ENCODE assay signal across 17 cellular contexts in the genomic region with DNA sequence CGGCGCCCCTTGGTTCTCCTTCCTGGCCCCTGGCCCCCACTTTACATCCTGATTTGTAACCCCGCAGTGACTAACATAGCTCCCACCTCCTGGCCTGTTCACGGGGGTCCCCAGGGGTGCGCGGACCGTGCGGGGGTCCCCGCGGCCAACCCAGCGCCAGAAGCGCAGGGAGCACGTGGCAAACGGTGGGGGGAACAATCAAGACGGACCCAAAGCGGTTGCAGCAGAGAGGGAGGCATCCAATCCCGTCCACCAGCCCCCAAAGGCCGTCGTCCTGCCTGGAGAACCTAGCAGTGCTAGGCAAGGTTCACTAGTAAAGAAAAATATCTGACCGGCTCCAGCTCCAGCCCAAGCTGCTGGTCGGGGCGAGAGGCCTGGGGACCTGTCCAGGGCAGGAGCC.
DNase-seq lines count a peak whose midpoint lies in the region; ATAC-seq and TF ChIP-seq lines count a peak whose summit lies in the region.
"Had no signal": no experiment of that assay in that cellular context is flagged by ENCODE, and none has a peak within 500 bp of the region (broad histone marks: within the 10 kb centered on the region; RNA-seq: fewer than 3 reads in every experiment).

No MANE protein-coding gene starts in this region.

- TF ChIP-seq POLR2A in gastrocnemius medialis (IDR thresholded peaks at IDR 0.05) (no peak), body of pancreas (IDR thresholded peaks at IDR 0.05) (no peak)

- H3K9me3 ChIP-seq in right cardiac atrium (ENCODE audit: control insufficient read depth, low read length) (no peaks in the 10 kb centered on the region), gastrocnemius medialis (no peaks in the 10 kb centered on the region), body of pancreas (no peaks in the 10 kb centered on the region)
- H3K9me3 ChIP-seq: HAP-1 had no signal

- ATAC-seq in Right ventricle myocardium superior (ENCODE audit: poor library complexity): peak; percentile 9
- ATAC-seq in right cardiac atrium: peak; percentile 8 to 12
- ATAC-seq in gastrocnemius medialis: no peak
- no peak for ATAC-seq in body of pancreas

- intact Hi-C loops in Right ventricle myocardium superior (cut with DNase I): no loop called here
- intact Hi-C loops in cardiac septum (cut with DNase I): no loop called here
- intact Hi-C loops in right cardiac atrium (cut with DNase I): no loop called here
- intact Hi-C loops in gastrocnemius medialis (cut with DNase I; ENCODE audit: low total_unique reads): no loop called here
- intact Hi-C loops in body of pancreas (cut with DNase I): no loop called here

- in situ Hi-C loops in gastrocnemius medialis (cut with MboI; ENCODE audit: low sequenced_read_pairs in 4 of 4): no loop called here

- H3K27ac ChIP-seq in right cardiac atrium (ENCODE audit: low read length) (no peak overlapping the region), gastrocnemius medialis (peak overlapping the region; percentile 53 to 63 (median 58)), body of pancreas (peak overlapping the region in 2 of 4 donors; percentile 21 to 49)

- TF ChIP-seq CTCF in gastrocnemius medialis (IDR thresholded peaks at IDR 0.05 in 4 of 5, conservative IDR thresholded peaks at IDR 0.05 in 1 of 5): no peak
- no peak for TF ChIP-seq CTCF in body of pancreas (IDR thresholded peaks at IDR 0.05)

- H3K27me3 ChIP-seq in right cardiac atrium (ENCODE audit: control insufficient read depth, insufficient read depth): no peaks in the 10 kb centered on the region
- no peaks in the 10 kb centered on the region for H3K27me3 ChIP-seq in gastrocnemius medialis
- no peaks in the 10 kb centered on the region for H3K27me3 ChIP-seq in body of pancreas

- H3K4me3 ChIP-seq in right cardiac atrium (ENCODE audit: low read length) (no peak overlapping the region), gastrocnemius medialis (peak overlapping the region; percentile 14 to 38 (median 26)), body of pancreas (no peak overlapping the region)
- H3K4me3 ChIP-seq: HAP-1 had no signal

- DNase-seq in Right ventricle myocardium superior (no peak), cardiac septum (ENCODE audit: low spot score) (no peak), right cardiac atrium (peak in 1 of 3 donors; percentile 52), gastrocnemius medialis (no peak), body of pancreas (no peak), 8988T (no peak), AG08396 (ENCODE audit: low spot score) (no peak), cerebellar nuclear complex (lab: John Stamatoyannopoulos, UW) (no peak)
- DNase-seq: ACHN; activated CD4-positive, alpha-beta T cell treated with anti-CD3 and anti-CD28 coated beads, Interleukin-2, amount 50 U/mL, for 48 hours; activated naive CD8-positive, alpha-beta T cell treated with anti-CD3 and anti-CD28 coated beads, Interleukin-2, amount 10 ng/mL, durations not matched to agents 7 days and 5 days; CD4-positive, alpha-beta T cell; DMS153; foreskin fibroblast; NCI-H526 treated with DMSO at 0.1 percent for 48 hours; stimulated activated CD4-positive, alpha-beta T cell treated with anti-CD3 and anti-CD28 coated beads, Interleukin-12 subunit alpha, Interleukin-12 subunit beta, amount 100 ng/mL, for 4 hours had no signal

- H3K4me1 ChIP-seq in right cardiac atrium (ENCODE audit: control insufficient read depth, insufficient read depth, low read length): no peaks in the 10 kb centered on the region
- H3K4me1 ChIP-seq in gastrocnemius medialis: peaks cover 0 to 3% of the 10 kb centered on the region in 2 donors
- peaks cover 7% of the 10 kb centered on the region for H3K4me1 ChIP-seq in body of pancreas
- H3K4me1 ChIP-seq: HAP-1 had no signal

- WGBS in right cardiac atrium: 62% methylated on average over 22 of the region's 22 CpGs
- 67 to 71% methylated on average over 12 to 22 of the region's 22 CpGs for WGBS in body of pancreas, 2 donors

- no peaks in the 10 kb centered on the region for H3K36me3 ChIP-seq in gastrocnemius medialis
- no peaks in the 10 kb centered on the region for H3K36me3 ChIP-seq in body of pancreas (replicated peaks in 1 of 2; ENCODE audit: insufficient read depth in 1 of 2, low read depth in 2 of 2)
- H3K36me3 ChIP-seq: HAP-1 had no signal

Comparison
In these comparisons a context has a peak if more than half of its experiments do, and no peak if none do; other contexts are left out.
1. ATAC-seq: peak in Right ventricle myocardium superior (single experiment) and right cardiac atrium (2 of 2); none in gastrocnemius medialis (0 of 2) and body of pancreas (single experiment).
2. H3K4me3 ChIP-seq: peak in gastrocnemius medialis (4 of 4); none in right cardiac atrium (single experiment) and body of pancreas (0 of 2).